Comparison of ENCODE assay signal across 22 cellular contexts in genomic region chr19:12754465-12755196, GRCh38. TPM values are rescaled to one million over a fixed set of nuclear protein-coding genes. Genes with fewer than 3 reads are reported as not detected.
"Had no signal": no experiment of that assay in that cellular context is flagged by ENCODE, and none has a peak within 500 bp of the region (broad histone marks: within the 10 kb centered on the region; RNA-seq: fewer than 3 reads in every experiment).

No MANE protein-coding gene starts in this region.

- H3K36me3 ChIP-seq: SJSA1 had no signal

- FAIRE-seq: HepG2, RCC 7860 had no signal

- ATAC-seq: HepG2 had no signal

- H3K27ac ChIP-seq: KMS-11, SJSA1, SK-N-MC had no signal

- H3K9ac ChIP-seq: KMS-11 had no signal

- DNase-seq: IMR-90, Kasumi-1, MM.1S, NCI-H1092 treated with DMSO at 0.1 percent for 48 hours, NCI-H1436, NCI-H187 treated with DMSO at 0.1 percent for 48 hours, NCI-H2029 treated with DMSO at 0.1 percent for 48 hours, NCI-H2171 treated with DMSO at 0.1 percent for 48 hours, NCI-H345, NCI-H446 treated with DMSO at 0.1 percent for 48 hours, NCI-H510A treated with DMSO at 0.1 percent for 48 hours, NCI-H82, Right ventricle myocardium superior, RPMI8226, SIG-M5 had no signal

- H3K4me3 ChIP-seq: SJSA1, SK-N-MC had no signal

- H3K4me2 ChIP-seq: KMS-11 had no signal

- H3K9me3 ChIP-seq: SJSA1 had no signal

RNA-seq across cellular contexts. Expression of gene BEST2, which starts 3.0 kb away (rescaled TPM):
- total RNA-seq: HepG2, HT1080, IMR-90, M059J, Right ventricle myocardium superior had no signal
- polyA plus RNA-seq: HepG2, IMR-90 had no signal
